ENCODE assay signal across 11 cellular contexts in genomic region chr21:46092026-46092764, GRCh38. TPM values are rescaled to one million over a fixed set of nuclear protein-coding genes. Genes with fewer than 3 reads are reported as not detected.
DNase-seq lines count a peak whose midpoint lies in the region; TF ChIP-seq lines count a peak whose summit lies in the region.
"Had no signal": no experiment of that assay in that cellular context is flagged by ENCODE, and none has a peak within 500 bp of the region (broad histone marks: within the 10 kb centered on the region; RNA-seq: fewer than 3 reads in every experiment).

No MANE protein-coding gene starts in this region.

- TF ChIP-seq CTCF in mesothelial cell of epicardium (IDR thresholded peaks at IDR 0.05; ENCODE audit: unreplicated experiment) (no peak), transverse colon (IDR thresholded peaks at IDR 0.05) (no peak)

- peak; percentile 45 for DNase-seq in activated CD4-positive, alpha-beta T cell treated with anti-CD3 and anti-CD28 coated beads, Interleukin-2, amount 10 ng/mL, durations not matched to agents 24 days and 14 days
- DNase-seq in activated CD4-positive, alpha-beta T cell treated with anti-CD3 and anti-CD28 coated beads for 1 hour = no peak
- no peak for DNase-seq in mesothelial cell of epicardium (ENCODE audit: low spot score in 2 of 2, unreplicated experiment in 2 of 2)
- DNase-seq in transverse colon = peak; percentile 64
- no peak for DNase-seq in hypothalamus (lab: John Stamatoyannopoulos, UW)
- no peak for DNase-seq in central memory CD4-positive, alpha-beta T cell
- DNase-seq in NCI-H446 (lab: John Stamatoyannopoulos, UW) = no peak
- DNase-seq: activated CD4-positive, alpha-beta T cell treated with anti-CD3 and anti-CD28 coated beads for 48 hours had no signal

- no peaks in the 10 kb centered on the region for H3K4me1 Mint-ChIP-seq in activated CD4-positive, alpha-beta T cell treated with anti-CD3 and anti-CD28 coated beads, Interleukin-2, amount 10 ng/mL, durations not matched to agents 24 days and 14 days
- peaks cover 3% of the 10 kb centered on the region for H3K4me1 Mint-ChIP-seq in mesothelial cell of epicardium

- peaks cover 2% of the 10 kb centered on the region for H3K36me3 Mint-ChIP-seq in activated CD4-positive, alpha-beta T cell treated with anti-CD3 and anti-CD28 coated beads, Interleukin-2, amount 10 ng/mL, durations not matched to agents 24 days and 14 days (ENCODE audit: low read depth)
- H3K36me3 Mint-ChIP-seq in mesothelial cell of epicardium = peaks cover 3% of the 10 kb centered on the region

- in situ Hi-C loops in transverse colon (cut with MboI; ENCODE audit: low pct_ligation_motif_present in 1 of 4, low pct_unique_long_range_greater_than_20kb in 1 of 4, low sequenced_read_pairs in 3 of 4) = no loop called here

- no peak for TF ChIP-seq EP300 in transverse colon (IDR thresholded peaks at IDR 0.05; ENCODE audit: low read depth)

- 63 to 83% methylated on average over 5 to 23 of the region's 23 CpGs for WGBS in transverse colon (ENCODE audit: low coverage in 1 of 2), 2 donors

- H3K27me3 Mint-ChIP-seq in activated CD4-positive, alpha-beta T cell treated with anti-CD3 and anti-CD28 coated beads, Interleukin-2, amount 10 ng/mL, durations not matched to agents 24 days and 14 days = peaks cover 5% of the 10 kb centered on the region
- H3K27me3 Mint-ChIP-seq in mesothelial cell of epicardium (ENCODE audit: low read depth) = peaks cover 3% of the 10 kb centered on the region

- peak overlapping the region; percentile 84 for H3K27ac ChIP-seq in duodenal mucosa (ENCODE audit: low read depth, low read length)
- peak overlapping the region; percentile 89 to 98 (median 94) for H3K27ac ChIP-seq in transverse colon
- H3K27ac ChIP-seq: 22Rv1 had no signal

- peaks cover 31% of the 10 kb centered on the region for H3K9me3 Mint-ChIP-seq in activated CD4-positive, alpha-beta T cell treated with anti-CD3 and anti-CD28 coated beads, Interleukin-2, amount 10 ng/mL, durations not matched to agents 24 days and 14 days
- peaks cover 22% of the 10 kb centered on the region for H3K9me3 Mint-ChIP-seq in mesothelial cell of epicardium

- TF ChIP-seq POLR2A in transverse colon (IDR thresholded peaks at IDR 0.05) = peak; percentile 50

- H3K4me3 Mint-ChIP-seq in activated CD4-positive, alpha-beta T cell treated with anti-CD3 and anti-CD28 coated beads, Interleukin-2, amount 10 ng/mL, durations not matched to agents 24 days and 14 days = no peak overlapping the region
- H3K4me3 Mint-ChIP-seq in mesothelial cell of epicardium = no peak overlapping the region
- H3K4me3 Mint-ChIP-seq: stimulated activated naive CD8-positive, alpha-beta T cell treated with anti-CD3 and anti-CD28 coated beads, Interleukin-15, Interleukin-2, amounts not matched to agents 100 ng/mL and 50 ng/mL, for 24 hours had no signal

- H3K4me3 ChIP-seq in duodenal mucosa (ENCODE audit: low read depth in 1 of 2, low read length in 2 of 2) = no peak overlapping the region
- H3K4me3 ChIP-seq in transverse colon = no peak overlapping the region

- no peak overlapping the region for H3K27ac Mint-ChIP-seq in activated CD4-positive, alpha-beta T cell treated with anti-CD3 and anti-CD28 coated beads, Interleukin-2, amount 10 ng/mL, durations not matched to agents 24 days and 14 days
- peak overlapping the region; percentile 64 for H3K27ac Mint-ChIP-seq in mesothelial cell of epicardium
- H3K27ac Mint-ChIP-seq: stimulated activated naive CD8-positive, alpha-beta T cell treated with anti-CD3 and anti-CD28 coated beads, Interleukin-15, Interleukin-2, amounts not matched to agents 100 ng/mL and 50 ng/mL, for 24 hours had no signal

- no peak overlapping the region for H3K9ac ChIP-seq in duodenal mucosa (ENCODE audit: low read depth in 1 of 2, low read length in 2 of 2)

- H3K36me3 ChIP-seq in duodenal mucosa (ENCODE audit: control insufficient read depth in 1 of 2, insufficient read depth in 2 of 2, low read length in 2 of 2) = no peaks in the 10 kb centered on the region
- no peaks in the 10 kb centered on the region for H3K36me3 ChIP-seq in transverse colon

- H3K4me1 ChIP-seq in duodenal mucosa (ENCODE audit: control insufficient read depth in 1 of 2, insufficient read depth in 2 of 2, low read length in 2 of 2) (peaks cover 0 to 17% of the 10 kb centered on the region in 2 donors), transverse colon (peaks cover 12 to 22% (median 19%) of the 10 kb centered on the region in 4 donors)

- peaks cover 0 to 4% of the 10 kb centered on the region in 2 donors for H3K9me3 ChIP-seq in duodenal mucosa (ENCODE audit: control insufficient read depth in 1 of 2, low read length in 2 of 2)
- H3K9me3 ChIP-seq in transverse colon = no peaks in the 10 kb centered on the region

- intact Hi-C loops in activated CD4-positive, alpha-beta T cell treated with anti-CD3 and anti-CD28 coated beads, Interleukin-2, amount 10 ng/mL, durations not matched to agents 24 days and 14 days (cut with micrococcal nuclease) = no loop called here
- intact Hi-C loops in transverse colon (cut with DNase I; ENCODE audit: low total_unique reads) = loop anchor here (5.0 kb wide), 1 partner anchor 35 kb away; no protein-coding TSS in a partner anchor

- H3K27me3 ChIP-seq in duodenal mucosa (ENCODE audit: control insufficient read depth in 1 of 2, insufficient read depth in 2 of 2, low read length in 2 of 2) (peaks cover 0 to 9% of the 10 kb centered on the region in 2 donors), transverse colon (peaks cover 2% of the 10 kb centered on the region)

RNA-seq across cellular contexts. Expression of gene COL6A2, which starts 5.7 kb away (rescaled TPM):
- 2.0 and 2.3 TPM in 2 replicates for total RNA-seq in activated CD4-positive, alpha-beta T cell treated with anti-CD3 and anti-CD28 coated beads, Interleukin-2, amount 10 ng/mL, durations not matched to agents 24 days and 14 days
- total RNA-seq in mesothelial cell of epicardium (846 to 986 TPM (median 933 TPM) in 3 replicates), transverse colon (100 to 1,000 TPM; 172 to 550 (median 346) TPM)

Comparison
In these comparisons a context has a peak if more than half of its experiments do, and no peak if none do; other contexts are left out.
1. DNase-seq: peak in activated CD4-positive, alpha-beta T cell treated with anti-CD3 and anti-CD28 coated beads, Interleukin-2, amount 10 ng/mL, durations not matched to agents 24 days and 14 days (single experiment) and transverse colon (single experiment); none in activated CD4-positive, alpha-beta T cell treated with anti-CD3 and anti-CD28 coated beads for 1 hour (single experiment), mesothelial cell of epicardium (0 of 2), hypothalamus (0 of 51), central memory CD4-positive, alpha-beta T cell (single experiment) and NCI-H446 (0 of 2).
2. RNA of gene COL6A2, which starts 5.7 kb away (total RNA-seq): 846 to 986 TPM in mesothelial cell of epicardium and 172 to 550 TPM in transverse colon; 2.0 to 2.3 TPM in activated CD4-positive, alpha-beta T cell treated with anti-CD3 and anti-CD28 coated beads, Interleukin-2, amount 10 ng/mL, durations not matched to agents 24 days and 14 days; every median in the first group is over 10 times any median in the second.